ENCODE assay signal across 8 cellular contexts in the genomic region with DNA sequence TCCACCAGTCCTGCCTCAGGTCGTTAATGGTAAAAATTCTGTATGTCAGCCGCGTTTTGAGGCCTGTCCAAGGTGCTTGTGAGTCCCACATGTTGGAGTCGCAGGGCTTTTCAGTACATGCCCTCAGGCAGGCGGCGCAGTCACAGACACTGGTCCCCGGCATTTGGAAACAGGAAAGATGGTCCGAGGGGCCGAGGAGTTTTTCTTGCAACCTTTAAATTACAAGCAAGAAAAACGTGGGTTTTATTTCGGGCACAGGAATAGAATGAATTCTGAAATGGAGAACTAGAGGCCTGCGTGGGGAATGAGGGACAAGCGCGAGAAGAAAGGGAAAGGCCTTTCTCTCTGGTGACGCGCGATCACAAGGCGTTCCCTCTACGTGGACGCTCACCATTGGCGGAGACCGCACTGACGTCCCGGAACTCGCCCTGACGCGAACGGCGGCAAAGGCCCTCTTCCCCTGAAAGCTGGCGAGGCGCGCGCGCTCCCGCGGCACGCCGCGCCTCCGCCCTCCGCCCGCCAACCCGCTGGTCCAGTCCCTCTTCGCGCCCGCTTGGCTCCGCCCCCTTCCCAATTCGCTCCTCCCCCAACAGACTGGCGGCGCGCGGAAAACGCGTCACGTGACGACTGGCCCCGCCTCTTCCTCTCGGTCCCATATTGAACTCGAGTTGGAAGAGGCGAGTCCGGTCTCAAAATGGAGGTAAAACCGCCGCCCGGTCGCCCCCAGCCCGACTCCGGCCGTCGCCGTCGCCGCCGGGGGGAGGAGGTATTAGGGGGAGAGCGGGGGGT. TPM values are rescaled to one million over a fixed set of nuclear protein-coding genes. Genes with fewer than 3 reads are reported as not detected.
DNase-seq lines count a peak whose midpoint lies in the region; ATAC-seq and TF ChIP-seq lines count a peak whose summit lies in the region.

Gene HNRNPA3, plus strand, starts transcription at position 689 of the 789 bp plus-strand sequence. Its CDS starts 6 bp downstream, at position 695.

- H3K9me3 Mint-ChIP-seq in endothelial cell (ENCODE audit: unreplicated experiment): no peaks in the 10 kb centered on the region
- H3K9me3 Mint-ChIP-seq in mesothelial cell of epicardium: no peaks in the 10 kb centered on the region

- peaks cover 33% of the 10 kb centered on the region for H3K4me1 Mint-ChIP-seq in endothelial cell (ENCODE audit: unreplicated experiment)
- H3K4me1 Mint-ChIP-seq in mesothelial cell of epicardium: peaks cover 46% of the 10 kb centered on the region

- H3K79me2 ChIP-seq in OCI-LY3 (ENCODE audit: low read length): peaks cover 65% of the 10 kb centered on the region

- DNase-seq in DMS 273 (lab: John Stamatoyannopoulos, UW; ENCODE audit: unreplicated experiment) (peak; percentile 99), HuH-7 (ENCODE audit: low spot score) (peak; percentile 94), endothelial cell (ENCODE audit: low spot score) (peak; percentile 100), mesothelial cell of epicardium (ENCODE audit: low spot score in 2 of 2, unreplicated experiment in 2 of 2) (peak; percentile 99 to 100)
- peak; percentile 100 for DNase-seq in activated CD8-positive, alpha-beta memory T cell treated with anti-CD3 and anti-CD28 coated beads, Interleukin-2, amount 50 U/mL, for 48 hours
- peak; percentile 97 to 100 for DNase-seq in stimulated activated CD8-positive, alpha-beta memory T cell treated with anti-CD3 and anti-CD28 coated beads, Interleukin-15, amount 100 ng/mL, for 48 hours (ENCODE audit: low read depth in 2 of 2)

- H3K9me3 ChIP-seq in OCI-LY3 (ENCODE audit: insufficient read depth, low read length): no peaks in the 10 kb centered on the region

- H3K36me3 ChIP-seq in OCI-LY3 (replicated peaks; ENCODE audit: low read depth, low read length): peaks cover 37% of the 10 kb centered on the region

- H2AFZ ChIP-seq in OCI-LY3 (ENCODE audit: low read depth, low read length): no peak within 1 kb of the TSS

- H3K9ac ChIP-seq in OCI-LY3 (ENCODE audit: low read length): peak within 1 kb of the TSS; percentile 97

- peak within 1 kb of the TSS; percentile 89 for H3K27ac ChIP-seq in OCI-LY3 (ENCODE audit: low read length)

- H3K4me3 Mint-ChIP-seq in endothelial cell (ENCODE audit: unreplicated experiment) (peak within 1 kb of the TSS; percentile 97), mesothelial cell of epicardium (peak within 1 kb of the TSS; percentile 88)

- H3K4me1 ChIP-seq in OCI-LY3 (ENCODE audit: low read length): peaks cover 23% of the 10 kb centered on the region

- ATAC-seq in GM21515 (IDR thresholded peaks at IDR 0.05; ENCODE audit: unreplicated experiment): peak; percentile 91

- H3K4me3 ChIP-seq in OCI-LY3 (ENCODE audit: low read length): peak within 1 kb of the TSS; percentile 96

- no peaks in the 10 kb centered on the region for H3K27me3 ChIP-seq in OCI-LY3 (ENCODE audit: low read depth, low read length)

- peaks cover 26% of the 10 kb centered on the region for H3K36me3 Mint-ChIP-seq in endothelial cell (ENCODE audit: low read depth, unreplicated experiment)
- H3K36me3 Mint-ChIP-seq in mesothelial cell of epicardium: peaks cover 18% of the 10 kb centered on the region

- TF ChIP-seq CTCF in OCI-LY3 (IDR thresholded peaks at IDR 0.05; ENCODE audit: low read depth, low read length) (peak; percentile 28; the same call in 1 of the 2 replicates), endothelial cell (IDR thresholded peaks at IDR 0.05; ENCODE audit: unreplicated experiment) (no peak), mesothelial cell of epicardium (IDR thresholded peaks at IDR 0.05; ENCODE audit: unreplicated experiment) (no peak)

- H3K4me2 ChIP-seq in OCI-LY3 (ENCODE audit: low read length): peak within 1 kb of the TSS; percentile 89

- H3K27me3 Mint-ChIP-seq in endothelial cell (ENCODE audit: unreplicated experiment) (peaks cover 14% of the 10 kb centered on the region), mesothelial cell of epicardium (ENCODE audit: low read depth) (no peaks in the 10 kb centered on the region)

- H4K20me1 ChIP-seq in OCI-LY3 (ENCODE audit: insufficient read depth, low read length): peaks cover 38% of the 10 kb centered on the region

- H3K27ac Mint-ChIP-seq in endothelial cell (ENCODE audit: unreplicated experiment) (peak within 1 kb of the TSS; percentile 100), mesothelial cell of epicardium (peak within 1 kb of the TSS; percentile 100)

RNA-seq across cellular contexts. Expression of gene HNRNPA3, which starts in this region (rescaled TPM):
- total RNA-seq in endothelial cell (ENCODE audit: unreplicated experiment) (264 TPM), mesothelial cell of epicardium (264 to 274 TPM (median 269 TPM) in 3 replicates)

Comparison
In these comparisons a context has a peak if more than half of its experiments do, and no peak if none do; other contexts are left out.
1. Peak in every context shown above with its lines: DNase-seq, ATAC-seq, H3K4me3 ChIP-seq and H3K27ac ChIP-seq.